Comparison of ENCODE assay signal across 14 cellular contexts in the genomic region with DNA sequence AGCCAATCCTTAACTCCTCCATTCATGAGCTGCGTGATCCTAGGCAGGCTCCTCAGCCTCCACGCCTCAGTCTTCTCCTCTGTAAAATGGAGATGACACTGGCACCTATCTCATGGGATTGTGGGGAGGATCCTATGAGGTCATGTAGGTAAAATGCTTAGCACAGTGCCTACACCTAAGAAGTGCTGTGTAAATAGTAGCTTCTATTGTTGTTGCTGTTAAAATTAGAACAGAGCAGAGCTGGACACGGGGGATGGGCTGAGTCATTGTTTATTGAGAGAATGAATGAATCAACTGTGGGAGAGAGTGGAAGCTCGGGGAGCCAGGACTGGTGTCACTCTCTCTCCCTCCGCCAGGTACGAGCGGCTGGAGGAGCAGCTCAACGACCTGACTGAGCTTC. TPM values are rescaled to one million over a fixed set of nuclear protein-coding genes. Genes with fewer than 3 reads are reported as not detected.
A peak's percentile ranks its signal among the peaks of the same experiment; 100 is the strongest.
DNase-seq lines count a peak whose midpoint lies in the region; ATAC-seq, FAIRE-seq and TF ChIP-seq lines count a peak whose summit lies in the region.
"Had no signal": no experiment of that assay in that cellular context is flagged by ENCODE, and none has a peak within 500 bp of the region (broad histone marks: within the 10 kb centered on the region; RNA-seq: fewer than 3 reads in every experiment).

No MANE protein-coding gene starts in this region.

- H3K27me3 ChIP-seq in IMR-90 (ENCODE audit: control insufficient read depth, insufficient read depth, low read length) (no peaks in the 10 kb centered on the region), K562 (ENCODE audit: control insufficient read depth in 2 of 2, insufficient read depth in 2 of 2, low read length in 2 of 2) (peaks cover 0 to 3% of the 10 kb centered on the region in 2 experiments; a peak in 1 of 5 replicates), BE2C (no peaks in the 10 kb centered on the region)
- H3K27me3 ChIP-seq: ovary, vagina had no signal

- H3K9me1 ChIP-seq in IMR-90 (ENCODE audit: insufficient read depth, low read length) (peaks cover 11% of the 10 kb centered on the region), K562 (ENCODE audit: control insufficient read depth, insufficient read depth, low read length) (no peaks in the 10 kb centered on the region)

- FAIRE-seq in K562 (lab: Jason Lieb, UNC): no peak
- FAIRE-seq: GM12878 had no signal

- no peak overlapping the region for H3K23ac ChIP-seq in IMR-90 (ENCODE audit: low read depth, low read length)

- H3K4me3 ChIP-seq in IMR-90 (ENCODE audit: insufficient read depth, low read depth, low read length) (no peak overlapping the region), K562 (no peak overlapping the region), BE2C (ENCODE audit: low read depth, low read length) (no peak overlapping the region)
- H3K4me3 ChIP-seq: GM12878, ovary, vagina had no signal

- no peak overlapping the region for H2BK5ac ChIP-seq in IMR-90 (ENCODE audit: low read depth, low read length, poor library complexity, severe bottlenecking)

- no peaks in the 10 kb centered on the region for H3K9me3 ChIP-seq in IMR-90 (ENCODE audit: control insufficient read depth, insufficient read depth, low read length)
- no peaks in the 10 kb centered on the region for H3K9me3 ChIP-seq in K562 (replicated peaks; ENCODE audit: control insufficient read depth, insufficient read depth, low read depth, low read length)
- H3K9me3 ChIP-seq in BE2C: no peaks in the 10 kb centered on the region
- H3K9me3 ChIP-seq: ovary, vagina had no signal

- no peaks in the 10 kb centered on the region for H3K9me3 Mint-ChIP-seq in activated CD4-positive, alpha-beta memory T cell treated with anti-CD3 and anti-CD28 coated beads, Interleukin-2, amount 10 ng/mL, durations not matched to agents 7 days and 5 days
- H3K9me3 Mint-ChIP-seq: dendritic cell treated with granulocyte-macrophage colony-stimulating factor and Interleukin-4, amounts not matched to agents 40 ng/mL and 50 ng/mL, for 4 days had no signal

- H3K27ac Mint-ChIP-seq in activated CD4-positive, alpha-beta memory T cell treated with anti-CD3 and anti-CD28 coated beads, Interleukin-2, amount 10 ng/mL, durations not matched to agents 7 days and 5 days: no peak overlapping the region
- H3K27ac Mint-ChIP-seq: dendritic cell treated with granulocyte-macrophage colony-stimulating factor and Interleukin-4, amounts not matched to agents 40 ng/mL and 50 ng/mL, for 4 days had no signal

- WGBS in IMR-90 (ENCODE audit: extremely low coverage in 2 of 2, insufficient read length in 1 of 2), 2 experiments: 0% methylated on average over 1 of the region's 8 CpGs; no CpG with 5 or more reads in 1 of the 2 experiments
- WGBS in K562 (ENCODE audit: insufficient coverage, low coverage, missing lambda C conversion rate): 31% methylated on average over 8 of the region's 8 CpGs

- peak overlapping the region; percentile 16; the same call in 1 of the 2 replicates for H2BK20ac ChIP-seq in IMR-90 (ENCODE audit: low read depth, low read length)

- H2BK120ac ChIP-seq in IMR-90 (ENCODE audit: low read depth, low read length): peak overlapping the region; percentile 10; the same call in 1 of the 2 replicates

- TF ChIP-seq EP300 in K562 (IDR thresholded peaks at IDR 0.05; ENCODE audit: low read length): no peak

- CTCF ChIA-PET in IMR-90 (lab: Yijun Ruan, JAX) (interaction anchor here (0.7 to 3.5 kb wide), 11 partner anchors 8 to 254 kb away, joined by 3 to 35 read pairs (median 4); no protein-coding TSS in a partner anchor), K562 (lab: Yijun Ruan, JAX; ENCODE audit: low intra/inter-chr PET ratio) (interaction anchor here (6.6 kb wide), 1 partner anchor 53 kb away, joined by 144 read pairs; the partner anchor contains the start of gene NUAK2)
- CTCF ChIA-PET in activated CD4-positive, alpha-beta memory T cell treated with anti-CD3 and anti-CD28 coated beads, Interleukin-2, amount 10 ng/mL, durations not matched to agents 7 days and 5 days (lab: Charles Lee): interaction anchor here (0.7 to 18.8 kb wide), 10 partner anchors 9 to 254 kb away, joined by 3 to 724 read pairs (median 8); partner anchors contain the start of gene NUAK2

- H3K18ac ChIP-seq in IMR-90 (ENCODE audit: low read depth, low read length): no peak overlapping the region

- no peak overlapping the region for H3K27ac ChIP-seq in IMR-90 (ENCODE audit: insufficient read depth, low read length)
- no peak overlapping the region for H3K27ac ChIP-seq in K562 (ENCODE audit: extremely low read depth, low read depth, low read length)
- H3K27ac ChIP-seq: ovary, vagina, VCaP had no signal

- H3K79me2 ChIP-seq in K562 (ENCODE audit: control insufficient read depth, insufficient read depth, low read length): no peaks in the 10 kb centered on the region

- POLR2A ChIA-PET in IMR-90 (lab: Charles Lee; ENCODE audit: unreplicated experiment) (no interaction called here), K562 (lab: Yijun Ruan, JAX) (interaction anchor here (1.0 to 1.6 kb wide), 6 partner anchors 9 to 61 kb away, joined by 3 to 7 read pairs (median 4); partner anchors contain the start of gene NUAK2)
- POLR2A ChIA-PET in activated CD4-positive, alpha-beta memory T cell treated with anti-CD3 and anti-CD28 coated beads, Interleukin-2, amount 10 ng/mL, durations not matched to agents 7 days and 5 days (lab: Charles Lee): interaction anchor here (1.1 to 7.4 kb wide), 4 partner anchors 13 to 59 kb away, joined by 3 to 83 read pairs (median 35); no protein-coding TSS in a partner anchor

- peak overlapping the region; percentile 62; the same call in 1 of the 2 replicates for H3K4me2 ChIP-seq in IMR-90 (ENCODE audit: low read depth, low read length)
- no peak overlapping the region; the same call in 1 of the 2 replicates for H3K4me2 ChIP-seq in K562 (ENCODE audit: insufficient read depth, low read length)

- intact Hi-C loops in IMR-90 (cut with micrococcal nuclease) (loop anchor here (5.0 kb wide), 1 partner anchor 162 kb away; no protein-coding TSS in a partner anchor), K562 (cut with micrococcal nuclease) (no loop called here)

- H3K36me3 ChIP-seq in IMR-90 (ENCODE audit: control insufficient read depth, insufficient read depth, low read length) (peaks cover 2% of the 10 kb centered on the region; the same call in 1 of the 2 replicates), K562 (ENCODE audit: control insufficient read depth, insufficient read depth, low read length) (no peaks in the 10 kb centered on the region), BE2C (no peaks in the 10 kb centered on the region)
- H3K36me3 ChIP-seq: ovary, vagina had no signal

- TF ChIP-seq RAD21 in IMR-90 (IDR thresholded peaks at IDR 0.05; ENCODE audit: low read length): no peak
- no peak for TF ChIP-seq RAD21 in K562 (CRISPR knock-in tag; conservative IDR thresholded peaks at IDR 0.05 in 1 of 2, IDR thresholded peaks at IDR 0.05 in 1 of 2)

- peak overlapping the region; percentile 92 for H2AK5ac ChIP-seq in IMR-90 (ENCODE audit: low read depth, low read length)

- TF ChIP-seq CTCF in IMR-90 (conservative IDR thresholded peaks at IDR 0.05; ENCODE audit: low read depth, low read length) (no peak), K562 (IDR thresholded peaks at IDR 0.05 in 2 of 3, conservative IDR thresholded peaks at IDR 0.05 in 1 of 3; ENCODE audit: insufficient read depth in 2 of 3, low read depth in 1 of 3, low read length in 3 of 3) (no peak), BE2C (IDR thresholded peaks at IDR 0.05; ENCODE audit: low read depth, low read length) (no peak)

- TF ChIP-seq POLR2A in IMR-90 (IDR thresholded peaks at IDR 0.05; ENCODE audit: low read depth, low read length): no peak
- TF ChIP-seq POLR2A in K562 (conservative IDR thresholded peaks at IDR 0.05): no peak

- BruUV-seq in IMR-90 (replicated peaks; lab: Mats Ljungman, UMichigan) (no TSS peak), K562 (replicated peaks; lab: Mats Ljungman, UMichigan) (no TSS peak)

- H2AFZ ChIP-seq in IMR-90 (replicated peaks; ENCODE audit: low read length, poor library complexity) (peak overlapping the region; percentile 56), K562 (ENCODE audit: low read depth, low read length) (0 out of 2 replicates have a peak overlapping the region, but pooled peaks have one; percentile 6)

- peak overlapping the region; percentile 77 for H2AK9ac ChIP-seq in IMR-90 (replicated peaks; ENCODE audit: low read depth, low read length, poor library complexity)

- DNase-seq in AG20443 (ENCODE audit: low spot score) (peak; percentile 67), IMR-90 (peak; percentile 72), K562 (ENCODE audit: extremely low read depth in 1 of 4, low spot score in 3 of 4) (peak in 2 of 4 experiments; percentile 44), kidney glomerular epithelial cell (lab: John Stamatoyannopoulos, UW) (peak; percentile 78), COLO829 (ENCODE audit: low spot score) (no peak), BE2C (no peak)
- no peak for DNase-seq in activated CD4-positive, alpha-beta memory T cell treated with anti-CD3 and anti-CD28 coated beads, Interleukin-2, amount 10 ng/mL, durations not matched to agents 7 days and 5 days
- DNase-seq: activated effector memory CD4-positive, alpha-beta T cell treated with Interleukin-2 at 50 U/mL for 16 hours had no signal

- no peak overlapping the region for H4K8ac ChIP-seq in IMR-90 (ENCODE audit: low read depth in 2 of 2, low read length in 2 of 2)

- H4K20me1 ChIP-seq in IMR-90 (ENCODE audit: insufficient read depth, low read length): no peaks in the 10 kb centered on the region
- H4K20me1 ChIP-seq in K562 (replicated peaks; ENCODE audit: control insufficient read depth, insufficient read depth, low read length): no peaks in the 10 kb centered on the region

- ATAC-seq in IMR-90 (ENCODE audit: low read depth) (peak; percentile 46), K562 (no peak), GM21367 (IDR thresholded peaks at IDR 0.05; ENCODE audit: unreplicated experiment) (no peak)
- ATAC-seq: GM12878 had no signal

- H3K4ac ChIP-seq in IMR-90 (ENCODE audit: low read depth, low read length): peak overlapping the region; percentile 44

- H3K27me3 Mint-ChIP-seq in activated CD4-positive, alpha-beta memory T cell treated with anti-CD3 and anti-CD28 coated beads, Interleukin-2, amount 10 ng/mL, durations not matched to agents 7 days and 5 days: peaks cover 1% of the 10 kb centered on the region

- no peak overlapping the region for H3K56ac ChIP-seq in IMR-90 (ENCODE audit: extremely low read depth, insufficient read depth, low read length)

- no peak overlapping the region for H3K9ac ChIP-seq in IMR-90 (ENCODE audit: low read depth, low read length)
- H3K9ac ChIP-seq in K562 (ENCODE audit: insufficient read depth in 1 of 2, low read depth in 2 of 2, low read length in 2 of 2): no peak overlapping the region

- H3K4me1 ChIP-seq in IMR-90 (ENCODE audit: control insufficient read depth, insufficient read depth, low read length) (peaks cover 15% of the 10 kb centered on the region), K562 (replicated peaks in 1 of 2; ENCODE audit: control insufficient read depth in 2 of 2, insufficient read depth in 2 of 2, low read length in 2 of 2) (peaks cover 26 to 46% of the 10 kb centered on the region in 2 experiments), BE2C (no peaks in the 10 kb centered on the region; the same call in 1 of the 2 replicates)

- H3K36me3 Mint-ChIP-seq in activated CD4-positive, alpha-beta memory T cell treated with anti-CD3 and anti-CD28 coated beads, Interleukin-2, amount 10 ng/mL, durations not matched to agents 7 days and 5 days (ENCODE audit: low read depth): no peaks in the 10 kb centered on the region

- H3K4me1 Mint-ChIP-seq in activated CD4-positive, alpha-beta memory T cell treated with anti-CD3 and anti-CD28 coated beads, Interleukin-2, amount 10 ng/mL, durations not matched to agents 7 days and 5 days: peaks cover 25% of the 10 kb centered on the region

- H4K5ac ChIP-seq in IMR-90 (ENCODE audit: low read depth, low read length): no peak overlapping the region

- H3K14ac ChIP-seq in IMR-90 (replicated peaks; ENCODE audit: low read depth, low read length): peak overlapping the region; percentile 8; the same call in 1 of the 2 replicates

- H2BK15ac ChIP-seq in IMR-90 (ENCODE audit: low read depth, low read length): no peak overlapping the region

- H3K79me1 ChIP-seq in IMR-90 (ENCODE audit: low read depth in 1 of 2, low read length in 2 of 2): peaks cover 3% of the 10 kb centered on the region in 2 experiments; a peak in 2 of 4 replicates

- dilution Hi-C loops in IMR-90 (cut with HindIII; ENCODE audit: low sequenced_read_pairs, unreplicated experiment): no loop called here

- in situ Hi-C loops in IMR-90 (cut with MboI; ENCODE audit: low sequenced_read_pairs) (loop anchor here (10.0 to 25.0 kb wide), 2 partner anchors 214 to 458 kb away; no protein-coding TSS in a partner anchor), K562 (cut with MboI) (no loop called here)

- H3K4me3 Mint-ChIP-seq in activated CD4-positive, alpha-beta memory T cell treated with anti-CD3 and anti-CD28 coated beads, Interleukin-2, amount 10 ng/mL, durations not matched to agents 7 days and 5 days: no peak overlapping the region
- H3K4me3 Mint-ChIP-seq: dendritic cell treated with granulocyte-macrophage colony-stimulating factor and Interleukin-4, amounts not matched to agents 40 ng/mL and 50 ng/mL, for 4 days had no signal

- no peak overlapping the region for H4K91ac ChIP-seq in IMR-90 (ENCODE audit: insufficient read depth, low read depth, low read length)

RNA-seq across cellular contexts. Expression of gene TMCC2, which starts 43.0 kb away (rescaled TPM):
- total RNA-seq in IMR-90 (2012; rRNA removed): 2.0 and 2.2 TPM in 2 replicates
- 4.2 and 4.6 TPM in 2 replicates for polyA plus RNA-seq in IMR-90 (2012; rRNA removed)
- polyA plus RNA-seq in IMR-90 (2012; cell fraction: cytosol; rRNA removed): 4.5 and 5.0 TPM in 2 replicates
- 4.4 and 7.7 TPM in 2 replicates for polyA plus RNA-seq in IMR-90 (2012; cell fraction: nucleus; rRNA removed; ENCODE audit: low replicate concordance)
- total RNA-seq in K562 (2011; cell fraction: chromatin; rRNA removed; ENCODE audit: low replicate concordance): 0.44 and 1.0 TPM in 2 replicates
- total RNA-seq in K562 (2011; cell fraction: nucleolus; rRNA removed): 0.66 and 1.0 TPM in 2 replicates
- total RNA-seq in K562 (2011; cell fraction: nucleoplasm; rRNA removed): 0.51 and 1.1 TPM in 2 replicates
- total RNA-seq in K562 (2014; rRNA removed): 1.5 and 1.6 TPM in 2 replicates
- total RNA-seq in K562 (2014; rRNA removed; fragmentation: Illumina TruSeq; extraction: Trizol): 0.48 and 0.62 TPM in 2 replicates
- 0.94 and 0.98 TPM in 2 replicates for total RNA-seq in K562 (2015; rRNA removed; fragmentation: Illumina TruSeq; extraction: Trizol)
- total RNA-seq in K562 (2021): 1.8 TPM in 2 replicates
- polyA plus RNA-seq in K562 (2011; rRNA removed): 0.60 and 1.3 TPM in 2 replicates
- polyA plus RNA-seq in K562 (2011; cell fraction: cytosol; rRNA removed): 1.6 and 1.7 TPM in 2 replicates
- polyA plus RNA-seq in K562 (2011; cell fraction: nucleus; rRNA removed): 1.6 and 1.9 TPM in 2 replicates
- 2.0 and 6.3 TPM in 2 replicates for polyA plus RNA-seq in K562 (2012)
- 1.2 and 1.3 TPM in 2 replicates for polyA plus RNA-seq in K562 (2014; fragmentation: Illumina TruSeq; extraction: Trizol)
- polyA plus RNA-seq in K562 (2014; fragmentation: Nextera tagmentation; extraction: Ambion mirVana): under 1 TPM; 0.06 to 0.10 TPM
- 1.2 and 2.0 TPM in 2 replicates for polyA plus RNA-seq in K562 (2014; rRNA removed)
- 0.74 and 1.3 TPM in 2 replicates for polyA minus RNA-seq in K562 (2011; rRNA and poly(A)+ RNA removed)
- polyA minus RNA-seq in K562 (2011; cell fraction: cytosol; rRNA and poly(A)+ RNA removed): 0.76 and 2.9 TPM in 2 replicates
- 0.54 and 1.6 TPM in 2 replicates for polyA minus RNA-seq in K562 (2011; cell fraction: nucleus; rRNA and poly(A)+ RNA removed)
- total RNA-seq in activated CD4-positive, alpha-beta memory T cell treated with anti-CD3 and anti-CD28 coated beads, Interleukin-2, amount 10 ng/mL, durations not matched to agents 7 days and 5 days: 1 to 10 TPM; 1.8 TPM
- 48.8 TPM for polyA plus RNA-seq in BE2C (2012; ENCODE audit: insufficient read depth, insufficient read length, low read depth)

RNA-seq across cellular contexts. Expression of gene NUAK2, which starts 50.8 kb away (rescaled TPM):
- 7.2 and 8.1 TPM in 2 replicates for total RNA-seq in IMR-90 (2012; rRNA removed)
- 17.6 and 18.7 TPM in 2 replicates for polyA plus RNA-seq in IMR-90 (2012; rRNA removed)
- polyA plus RNA-seq in IMR-90 (2012; cell fraction: cytosol; rRNA removed): 12.3 and 18.8 TPM in 2 replicates
- 22.8 and 32.1 TPM in 2 replicates for polyA plus RNA-seq in IMR-90 (2012; cell fraction: nucleus; rRNA removed; ENCODE audit: low replicate concordance)
- 0.40 and 0.90 TPM in 2 replicates for total RNA-seq in K562 (2011; cell fraction: chromatin; rRNA removed; ENCODE audit: low replicate concordance)
- 0.39 and 0.83 TPM in 2 replicates for total RNA-seq in K562 (2011; cell fraction: nucleolus; rRNA removed)
- 0.23 and 0.73 TPM in 2 replicates for total RNA-seq in K562 (2011; cell fraction: nucleoplasm; rRNA removed)
- 0.05 and 0.29 TPM in 2 replicates for total RNA-seq in K562 (2014; rRNA removed)
- 0.13 and 0.18 TPM in 2 replicates for total RNA-seq in K562 (2014; rRNA removed; fragmentation: Illumina TruSeq; extraction: Trizol)
- total RNA-seq in K562 (2015; rRNA removed; fragmentation: Illumina TruSeq; extraction: Trizol): 0.14 and 0.15 TPM in 2 replicates
- total RNA-seq in K562 (2021): 0.44 and 0.47 TPM in 2 replicates
- 0.11 and 0.68 TPM in 2 replicates for polyA plus RNA-seq in K562 (2011; rRNA removed)
- polyA plus RNA-seq in K562 (2011; cell fraction: cytosol; rRNA removed): 0.19 and 0.37 TPM in 2 replicates
- 0.41 and 0.49 TPM in 2 replicates for polyA plus RNA-seq in K562 (2011; cell fraction: nucleus; rRNA removed)
- 0.20 and 0.60 TPM in 2 replicates for polyA plus RNA-seq in K562 (2012)
- polyA plus RNA-seq in K562 (2014; fragmentation: Illumina TruSeq; extraction: Trizol): 0.27 and 0.33 TPM in 2 replicates
- polyA plus RNA-seq in K562 (2014; fragmentation: Nextera tagmentation; extraction: Ambion mirVana): under 1 TPM; 0.04 to 0.10 TPM
- polyA plus RNA-seq in K562 (2014; rRNA removed): 0.19 and 0.45 TPM in 2 replicates
- polyA minus RNA-seq in K562 (2011; rRNA and poly(A)+ RNA removed): 0.28 and 0.39 TPM in 2 replicates
- 0.48 and 0.64 TPM in 2 replicates for polyA minus RNA-seq in K562 (2011; cell fraction: cytosol; rRNA and poly(A)+ RNA removed)
- polyA minus RNA-seq in K562 (2011; cell fraction: nucleus; rRNA and poly(A)+ RNA removed): 0.54 and 0.78 TPM in 2 replicates
- 10 to 100 TPM; 12.4 to 13.0 TPM for total RNA-seq in activated CD4-positive, alpha-beta memory T cell treated with anti-CD3 and anti-CD28 coated beads, Interleukin-2, amount 10 ng/mL, durations not matched to agents 7 days and 5 days
- polyA plus RNA-seq in BE2C (2012; ENCODE audit: insufficient read depth, insufficient read length, low read depth): 0.66 TPM

RNA-seq across cellular contexts. Expression of gene DSTYK, which starts 59.3 kb away (rescaled TPM):
- total RNA-seq in IMR-90 (2012; rRNA removed): 18.3 and 19.2 TPM in 2 replicates
- 7.2 and 8.0 TPM in 2 replicates for polyA plus RNA-seq in IMR-90 (2012; rRNA removed)
- 2.9 and 3.2 TPM in 2 replicates for polyA plus RNA-seq in IMR-90 (2012; cell fraction: cytosol; rRNA removed)
- polyA plus RNA-seq in IMR-90 (2012; cell fraction: nucleus; rRNA removed; ENCODE audit: low replicate concordance): 1.8 and 5.1 TPM in 2 replicates
- 12.5 and 15.3 TPM in 2 replicates for total RNA-seq in K562 (2011; cell fraction: chromatin; rRNA removed; ENCODE audit: low replicate concordance)
- total RNA-seq in K562 (2011; cell fraction: nucleolus; rRNA removed): 6.3 and 7.2 TPM in 2 replicates
- 11.8 and 16.3 TPM in 2 replicates for total RNA-seq in K562 (2011; cell fraction: nucleoplasm; rRNA removed)
- 4.2 and 5.5 TPM in 2 replicates for total RNA-seq in K562 (2014; rRNA removed)
- total RNA-seq in K562 (2014; rRNA removed; fragmentation: Illumina TruSeq; extraction: Trizol): 7.0 TPM in 2 replicates
- total RNA-seq in K562 (2015; rRNA removed; fragmentation: Illumina TruSeq; extraction: Trizol): 6.6 and 7.1 TPM in 2 replicates
- total RNA-seq in K562 (2021): 6.2 and 7.3 TPM in 2 replicates
- polyA plus RNA-seq in K562 (2011; rRNA removed): 6.3 and 7.0 TPM in 2 replicates
- polyA plus RNA-seq in K562 (2011; cell fraction: cytosol; rRNA removed): 2.3 and 4.7 TPM in 2 replicates
- 2.9 and 3.0 TPM in 2 replicates for polyA plus RNA-seq in K562 (2011; cell fraction: nucleus; rRNA removed)
- polyA plus RNA-seq in K562 (2012): 5.6 and 8.7 TPM in 2 replicates
- polyA plus RNA-seq in K562 (2014; fragmentation: Illumina TruSeq; extraction: Trizol): 6.3 and 6.9 TPM in 2 replicates
- polyA plus RNA-seq in K562 (2014; fragmentation: Nextera tagmentation; extraction: Ambion mirVana): 1 to 10 TPM; 4.6 to 5.0 TPM
- polyA plus RNA-seq in K562 (2014; rRNA removed): 4.8 and 5.4 TPM in 2 replicates
- polyA minus RNA-seq in K562 (2011; rRNA and poly(A)+ RNA removed): 11.5 and 13.9 TPM in 2 replicates
- 4.2 and 4.4 TPM in 2 replicates for polyA minus RNA-seq in K562 (2011; cell fraction: cytosol; rRNA and poly(A)+ RNA removed)
- 4.6 and 8.2 TPM in 2 replicates for polyA minus RNA-seq in K562 (2011; cell fraction: nucleus; rRNA and poly(A)+ RNA removed)
- total RNA-seq in activated CD4-positive, alpha-beta memory T cell treated with anti-CD3 and anti-CD28 coated beads, Interleukin-2, amount 10 ng/mL, durations not matched to agents 7 days and 5 days: 1 to 10 TPM; 8.8 to 9.2 TPM
- polyA plus RNA-seq in BE2C (2012; ENCODE audit: insufficient read depth, insufficient read length, low read depth): 2.7 TPM

Comparison
In these comparisons a context has a peak if more than half of its experiments do, and no peak if none do; other contexts are left out.
1. DNase-seq: peak in AG20443 (single experiment), IMR-90 (single experiment) and kidney glomerular epithelial cell (single experiment); none in activated CD4-positive, alpha-beta memory T cell treated with anti-CD3 and anti-CD28 coated beads, Interleukin-2, amount 10 ng/mL, durations not matched to agents 7 days and 5 days (single experiment), COLO829 (single experiment) and BE2C (single experiment).